In genomic region chr11:61116426-61117214, GRCh38 we compare ENCODE assay signal across 1 cellular context.
TF ChIP-seq lines count a peak whose summit lies in the region.

No MANE protein-coding gene starts in this region.

TF ChIP-seq in K562, 482 proteins besides CTCF, POLR2A, EP300 and RAD21 (continued from another document and continues in another):
- TF ChIP-seq DEAF1 (CRISPR knock-in tag; IDR thresholded peaks at IDR 0.05) = no peak
- no peak for TF ChIP-seq RBM15 (IDR thresholded peaks at IDR 0.05; ENCODE audit: insufficient read depth, low read length)
- TF ChIP-seq POLR2B (IDR thresholded peaks at IDR 0.05; ENCODE audit: low read depth, partially characterized antibody) = no peak
- TF ChIP-seq RAD51 (IDR thresholded peaks at IDR 0.05; ENCODE audit: borderline replicate concordance, low read depth) = no peak
- no peak for TF ChIP-seq ZNF12 (CRISPR knock-in tag; IDR thresholded peaks at IDR 0.05)
- TF ChIP-seq, protein P1, sequence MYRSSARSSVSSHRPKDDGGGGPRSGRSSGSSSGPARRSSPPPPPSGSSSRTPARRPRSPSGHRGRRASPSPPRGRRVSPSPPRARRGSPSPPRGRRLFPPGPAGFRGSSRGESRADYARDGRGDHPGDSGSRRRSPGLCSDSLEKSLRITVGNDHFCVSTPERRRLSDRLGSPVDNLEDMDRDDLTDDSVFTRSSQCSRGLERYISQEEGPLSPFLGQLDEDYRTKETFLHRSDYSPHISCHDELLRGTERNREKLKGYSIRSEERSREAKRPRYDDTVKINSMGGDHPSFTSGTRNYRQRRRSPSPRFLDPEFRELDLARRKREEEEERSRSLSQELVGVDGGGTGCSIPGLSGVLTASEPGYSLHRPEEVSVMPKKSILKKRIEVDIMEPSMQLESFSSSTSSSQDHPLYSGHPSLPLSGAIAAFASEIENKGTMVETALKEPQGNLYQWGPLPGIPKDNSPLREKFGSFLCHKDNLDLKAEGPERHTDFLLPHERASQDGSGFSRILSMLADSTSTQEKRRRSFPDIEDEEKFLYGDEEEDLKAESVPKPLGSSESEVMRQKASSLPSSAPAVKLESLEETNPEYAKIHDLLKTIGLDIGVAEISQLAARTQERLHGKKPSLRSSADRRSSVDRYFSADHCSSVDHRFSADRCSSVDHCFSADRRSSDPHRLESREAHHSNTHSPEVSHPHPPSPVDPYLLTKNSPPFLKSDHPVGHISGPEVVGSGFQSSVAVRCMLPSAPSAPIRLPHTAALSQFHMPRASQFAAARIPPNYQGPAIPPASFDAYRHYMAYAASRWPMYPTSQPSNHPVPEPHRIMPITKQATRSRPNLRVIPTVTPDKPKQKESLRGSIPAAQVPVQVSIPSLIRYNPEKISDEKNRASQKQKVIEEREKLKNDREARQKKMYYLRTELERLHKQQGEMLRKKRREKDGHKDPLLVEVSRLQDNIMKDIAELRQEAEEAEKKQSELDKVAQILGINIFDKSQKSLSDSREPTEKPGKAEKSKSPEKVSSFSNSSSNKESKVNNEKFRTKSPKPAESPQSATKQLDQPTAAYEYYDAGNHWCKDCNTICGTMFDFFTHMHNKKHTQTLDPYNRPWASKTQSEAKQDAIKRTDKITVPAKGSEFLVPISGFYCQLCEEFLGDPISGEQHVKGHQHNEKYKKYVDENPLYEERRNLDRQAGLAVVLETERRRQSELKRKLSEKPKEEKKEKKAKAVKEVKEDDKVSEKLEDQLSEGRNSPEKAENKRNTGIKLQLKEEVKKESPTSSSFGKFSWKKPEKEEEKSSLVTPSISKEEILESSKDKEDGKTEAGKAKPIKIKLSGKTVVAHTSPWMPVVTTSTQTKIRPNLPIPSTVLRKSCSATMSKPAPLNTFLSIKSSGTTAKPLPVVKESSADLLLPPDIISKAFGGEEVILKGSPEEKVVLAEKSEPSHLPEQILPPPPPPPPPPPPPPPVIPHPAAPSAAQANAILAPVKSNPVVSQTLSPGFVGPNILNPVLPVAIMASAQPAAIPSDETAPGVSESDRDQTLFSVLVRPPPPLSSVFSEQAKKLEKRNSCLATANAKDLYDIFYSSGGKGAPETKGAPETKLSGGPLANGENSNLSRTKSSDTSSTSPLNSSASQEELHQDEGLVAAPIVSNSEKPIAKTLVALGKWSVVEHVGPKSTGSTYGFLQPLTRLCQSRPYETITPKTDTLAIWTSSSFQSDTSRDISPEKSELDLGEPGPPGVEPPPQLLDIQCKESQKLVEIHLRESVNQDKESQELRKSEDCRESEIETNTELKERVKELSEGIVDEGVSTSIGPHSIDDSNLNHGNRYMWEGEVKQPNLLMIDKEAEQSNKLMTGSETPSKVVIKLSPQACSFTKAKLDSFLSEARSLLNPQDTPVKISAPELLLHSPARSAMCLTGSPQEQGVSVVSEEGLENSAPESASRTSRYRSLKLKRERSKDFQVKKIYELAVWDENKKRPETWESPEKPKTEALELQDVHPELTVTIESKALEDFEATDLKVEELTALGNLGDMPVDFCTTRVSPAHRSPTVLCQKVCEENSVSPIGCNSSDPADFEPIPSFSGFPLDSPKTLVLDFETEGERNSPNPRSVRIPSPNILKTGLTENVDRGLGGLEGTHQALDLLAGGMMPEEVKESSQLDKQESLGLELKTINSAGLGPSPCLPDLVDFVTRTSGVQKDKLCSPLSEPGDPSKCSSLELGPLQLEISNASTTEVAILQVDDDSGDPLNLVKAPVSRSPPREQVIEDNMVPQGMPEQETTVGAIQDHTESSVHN (IDR thresholded peaks at IDR 0.05; ENCODE audit: borderline replicate concordance in 1 of 2, low read depth in 1 of 2) = no peak
- TF ChIP-seq ZNF589 (CRISPR knock-in tag; IDR thresholded peaks at IDR 0.05; ENCODE audit: low read depth) = no peak
- no peak for TF ChIP-seq EZH2 (IDR thresholded peaks at IDR 0.05; ENCODE audit: borderline replicate concordance, low read depth, low read length)
- no peak for TF ChIP-seq ZNF277 (CRISPR knock-in tag; IDR thresholded peaks at IDR 0.05; ENCODE audit: borderline replicate concordance)
- peak; percentile 13; the same call in 1 of the 2 replicates for TF ChIP-seq MAFG (tag; conservative IDR thresholded peaks at IDR 0.05)
- no peak for TF ChIP-seq RUNX1 (IDR thresholded peaks at IDR 0.05; ENCODE audit: low read depth)
- TF ChIP-seq E2F3 (CRISPR knock-in tag; IDR thresholded peaks at IDR 0.05) = no peak
- 0 out of 2 replicates have a peak, but pooled peaks have one; percentile 54 for TF ChIP-seq ZC3H4 (CRISPR knock-in tag; IDR thresholded peaks at IDR 0.05; ENCODE audit: borderline replicate concordance)
- no peak for TF ChIP-seq POLR2AphosphoS2 (IDR thresholded peaks at IDR 0.05; ENCODE audit: low read length)
- no peak for TF ChIP-seq JUNB (CRISPR knock-in tag; conservative IDR thresholded peaks at IDR 0.05)
- no peak for TF ChIP-seq ZNF165 (CRISPR knock-in tag; IDR thresholded peaks at IDR 0.05; ENCODE audit: borderline replicate concordance)
- TF ChIP-seq KLF16 (IDR thresholded peaks at IDR 0.05) = no peak
- peak; percentile 61 for TF ChIP-seq EGR1 (conservative IDR thresholded peaks at IDR 0.05)
- TF ChIP-seq SRSF7 (optimal IDR thresholded peaks at IDR 0.05; ENCODE audit: low read depth, low read length) = no peak
- TF ChIP-seq SETDB1 (IDR thresholded peaks at IDR 0.05; ENCODE audit: low read length) = no peak
- TF ChIP-seq ZNF586 (CRISPR knock-in tag; conservative IDR thresholded peaks at IDR 0.05) = no peak
- TF ChIP-seq JUN (IDR thresholded peaks at IDR 0.05; ENCODE audit: borderline replicate concordance, low read depth, low read length) = no peak
- TF ChIP-seq JUN (CRISPR knock-in tag; IDR thresholded peaks at IDR 0.05; ENCODE audit: borderline replicate concordance) = no peak
- no peak for TF ChIP-seq PATZ1 (CRISPR knock-in tag; IDR thresholded peaks at IDR 0.05; ENCODE audit: borderline replicate concordance)
- TF ChIP-seq SMARCB1 (IDR thresholded peaks at IDR 0.05; ENCODE audit: insufficient read length, low read depth) = no peak
- no peak for TF ChIP-seq NR0B1 (IDR thresholded peaks at IDR 0.05; ENCODE audit: partially characterized antibody)
- TF ChIP-seq, protein P2, sequence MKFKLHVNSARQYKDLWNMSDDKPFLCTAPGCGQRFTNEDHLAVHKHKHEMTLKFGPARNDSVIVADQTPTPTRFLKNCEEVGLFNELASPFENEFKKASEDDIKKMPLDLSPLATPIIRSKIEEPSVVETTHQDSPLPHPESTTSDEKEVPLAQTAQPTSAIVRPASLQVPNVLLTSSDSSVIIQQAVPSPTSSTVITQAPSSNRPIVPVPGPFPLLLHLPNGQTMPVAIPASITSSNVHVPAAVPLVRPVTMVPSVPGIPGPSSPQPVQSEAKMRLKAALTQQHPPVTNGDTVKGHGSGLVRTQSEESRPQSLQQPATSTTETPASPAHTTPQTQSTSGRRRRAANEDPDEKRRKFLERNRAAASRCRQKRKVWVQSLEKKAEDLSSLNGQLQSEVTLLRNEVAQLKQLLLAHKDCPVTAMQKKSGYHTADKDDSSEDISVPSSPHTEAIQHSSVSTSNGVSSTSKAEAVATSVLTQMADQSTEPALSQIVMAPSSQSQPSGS (CRISPR knock-in tag; IDR thresholded peaks at IDR 0.05) = no peak
- no peak for TF ChIP-seq RHOXF2B (CRISPR knock-in tag; conservative IDR thresholded peaks at IDR 0.05)
- no peak for TF ChIP-seq TAL1 (IDR thresholded peaks at IDR 0.05)
- no peak for TF ChIP-seq PCBP2 (IDR thresholded peaks at IDR 0.05; ENCODE audit: low read depth, low read length, poor library complexity, severe bottlenecking)
- TF ChIP-seq KLF1 (tag; IDR thresholded peaks at IDR 0.05) = no peak
- no peak for TF ChIP-seq TEAD4 (IDR thresholded peaks at IDR 0.05; ENCODE audit: low read length)
- TF ChIP-seq TEAD4 (CRISPR knock-in tag; IDR thresholded peaks at IDR 0.05; ENCODE audit: borderline replicate concordance) = no peak
- TF ChIP-seq LCOR (CRISPR knock-in tag; IDR thresholded peaks at IDR 0.05) = no peak
- TF ChIP-seq ZNF407 (IDR thresholded peaks at IDR 0.05; ENCODE audit: low read depth) = no peak
- no peak for TF ChIP-seq PCBP1 (IDR thresholded peaks at IDR 0.05; ENCODE audit: low read depth, low read length, poor library complexity, severe bottlenecking)
- no peak for TF ChIP-seq ZSCAN29 (IDR thresholded peaks at IDR 0.05)
